14 cellular contexts compared by ENCODE assay signal in genomic region chr12:2378835-2379330, GRCh38.
A peak's percentile ranks its signal among the peaks of the same experiment; 100 is the strongest.
DNase-seq lines count a peak whose midpoint lies in the region; ATAC-seq, FAIRE-seq and TF ChIP-seq lines count a peak whose summit lies in the region.
"Had no signal": no experiment of that assay in that cellular context is flagged by ENCODE, and none has a peak within 500 bp of the region (broad histone marks: within the 10 kb centered on the region; RNA-seq: fewer than 3 reads in every experiment).

No MANE protein-coding gene starts in this region.

- ATAC-seq in GM19351 (IDR thresholded peaks at IDR 0.05; ENCODE audit: unreplicated experiment) (peak; percentile 47), HG02759 (IDR thresholded peaks at IDR 0.05; ENCODE audit: unreplicated experiment) (no peak), HG03520 (IDR thresholded peaks at IDR 0.05; ENCODE audit: unreplicated experiment) (no peak), HG03432 (IDR thresholded peaks at IDR 0.05; ENCODE audit: unreplicated experiment) (no peak)
- ATAC-seq: lower lobe of right lung had no signal

- no peaks in the 10 kb centered on the region for H3K36me3 Mint-ChIP-seq in mesothelial cell of epicardium
- H3K36me3 Mint-ChIP-seq: CD4-positive, alpha-beta memory T cell had no signal

- no peak for DNase-seq in GM12892 (ENCODE audit: insufficient read length)
- peak; percentile 63 for DNase-seq in MV-4-11 (lab: John Stamatoyannopoulos, UW)
- DNase-seq in mesothelial cell of epicardium (ENCODE audit: low spot score in 2 of 2, unreplicated experiment in 2 of 2): no peak
- DNase-seq: activated naive CD4-positive, alpha-beta T cell treated with Interleukin-2 at 50 U/mL for 16 hours; CD4-positive, alpha-beta memory T cell; effector CD4-positive, alpha-beta T cell; Karpas-422; lower lobe of right lung; NCI-H1930 had no signal

- no peak for TF ChIP-seq POLR2A in GM12892 (IDR thresholded peaks at IDR 0.05; ENCODE audit: low read depth, low read length)

- FAIRE-seq in GM12892 (lab: Jason Lieb, UNC): peak; percentile 79

- H3K4me3 Mint-ChIP-seq in mesothelial cell of epicardium: no peak overlapping the region
- H3K4me3 Mint-ChIP-seq: stimulated activated naive CD8-positive, alpha-beta T cell treated with anti-CD3 and anti-CD28 coated beads, Interleukin-15, Interleukin-2, amounts not matched to agents 100 ng/mL and 50 ng/mL, for 24 hours had no signal

- no peaks in the 10 kb centered on the region for H3K27me3 Mint-ChIP-seq in mesothelial cell of epicardium (ENCODE audit: low read depth)
- H3K27me3 Mint-ChIP-seq: stimulated activated naive CD8-positive, alpha-beta T cell treated with anti-CD3 and anti-CD28 coated beads, Interleukin-15, Interleukin-2, amounts not matched to agents 100 ng/mL and 50 ng/mL, for 24 hours had no signal

- peak overlapping the region; percentile 2 for H3K27ac Mint-ChIP-seq in mesothelial cell of epicardium
- H3K27ac Mint-ChIP-seq: stimulated activated naive CD8-positive, alpha-beta T cell treated with anti-CD3 and anti-CD28 coated beads, Interleukin-15, Interleukin-2, amounts not matched to agents 100 ng/mL and 50 ng/mL, for 24 hours had no signal

- no peak for TF ChIP-seq CTCF in mesothelial cell of epicardium (IDR thresholded peaks at IDR 0.05; ENCODE audit: unreplicated experiment)

- H3K9me3 Mint-ChIP-seq in mesothelial cell of epicardium: no peaks in the 10 kb centered on the region
- H3K9me3 Mint-ChIP-seq: stimulated activated naive CD8-positive, alpha-beta T cell treated with anti-CD3 and anti-CD28 coated beads, Interleukin-15, Interleukin-2, amounts not matched to agents 100 ng/mL and 50 ng/mL, for 24 hours had no signal

- H3K4me1 Mint-ChIP-seq in mesothelial cell of epicardium: peaks cover 25% of the 10 kb centered on the region
